Comparison of ENCODE assay signal across 8 cellular contexts in the genomic region with DNA sequence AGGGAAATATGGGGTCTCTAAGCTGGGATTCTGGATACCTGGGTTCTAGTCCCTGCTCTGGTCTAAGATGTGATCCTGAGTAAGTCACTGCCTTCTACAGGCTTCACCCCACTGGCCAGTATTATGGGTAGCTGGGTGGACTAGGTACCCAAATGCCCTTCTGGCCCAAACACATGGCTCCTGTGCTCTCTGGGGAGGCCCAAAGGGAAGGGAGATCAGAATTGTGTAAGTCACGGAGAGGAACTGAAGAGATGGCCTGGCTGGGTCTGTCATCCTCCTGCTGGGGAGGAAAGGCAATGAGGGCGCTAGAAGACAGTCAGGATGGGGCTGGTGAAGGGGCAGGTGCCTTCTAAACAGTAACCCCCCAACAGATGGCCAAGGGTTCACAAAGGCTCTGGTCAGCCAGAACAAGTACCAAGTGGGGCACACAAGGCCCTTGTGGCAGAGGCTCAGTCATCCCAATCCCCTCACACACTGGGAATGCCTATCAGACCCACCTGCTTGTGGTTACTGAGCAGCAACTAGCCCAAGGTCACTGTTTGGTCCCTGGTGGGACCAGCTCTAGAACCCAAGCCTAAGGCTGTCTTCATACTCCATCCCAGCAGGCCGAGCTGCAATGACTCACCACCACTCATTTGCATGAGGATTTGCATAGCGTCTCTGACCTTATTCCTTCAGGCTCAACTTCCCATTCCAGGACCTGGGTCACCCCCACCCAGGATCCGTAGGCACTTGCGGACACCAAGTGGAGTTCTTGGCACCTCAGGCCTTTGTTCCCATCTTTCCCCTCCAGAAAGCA. TPM values are rescaled to one million over a fixed set of nuclear protein-coding genes. Genes with fewer than 3 reads are reported as not detected.
DNase-seq lines count a peak whose midpoint lies in the region; ATAC-seq, FAIRE-seq and TF ChIP-seq lines count a peak whose summit lies in the region.

No MANE protein-coding gene starts in this region.

- DNase-seq in HepG2 (ENCODE audit: low spot score) = no peak
- no peak for DNase-seq in activated T-helper 1 cell treated with anti-CD3 and anti-CD28 coated beads, Interleukin-12 subunit alpha, Interleukin-12 subunit beta, Interleukin-2, Interleukin-4 antibody, amounts not matched to agents 30 ng/mL and 10 ng/mL and 1 ng/mL, durations not matched to agents 14 hours and 24 hours and 36 hours (ENCODE audit: low spot score)
- DNase-seq in mesothelial cell of epicardium (ENCODE audit: low spot score in 2 of 2, unreplicated experiment in 2 of 2) = no peak
- DNase-seq in SK-N-DZ (ENCODE audit: low spot score) = no peak
- no peak for DNase-seq in endodermal cell
- DNase-seq in GM19238 (ENCODE audit: insufficient read length, low spot score) = no peak

- H3K9me3 Mint-ChIP-seq in activated T-helper 1 cell treated with anti-CD3 and anti-CD28 coated beads, Interleukin-12 subunit alpha, Interleukin-12 subunit beta, Interleukin-2, Interleukin-4 antibody, amounts not matched to agents 30 ng/mL and 10 ng/mL and 1 ng/mL, durations not matched to agents 14 hours and 24 hours and 36 hours = no peaks in the 10 kb centered on the region
- H3K9me3 Mint-ChIP-seq in mesothelial cell of epicardium (no peaks in the 10 kb centered on the region), endodermal cell (no peaks in the 10 kb centered on the region)

- H3K27ac ChIP-seq in liver (ENCODE audit: low read depth in 1 of 2, low read length in 2 of 2) (peak overlapping the region; percentile 33 to 53), HepG2 (ENCODE audit: extremely low read length, insufficient read depth, low read length) (no peak overlapping the region), endodermal cell (ENCODE audit: low read depth, low read length) (no peak overlapping the region)

- H3K4me1 ChIP-seq in liver (ENCODE audit: control insufficient read depth in 4 of 4, insufficient read depth in 4 of 4, low read length in 3 of 4) (peaks cover 26 to 72% (median 66%) of the 10 kb centered on the region in 4 donors), HepG2 (ENCODE audit: insufficient read depth, low read length) (peaks cover 11% of the 10 kb centered on the region), endodermal cell (ENCODE audit: control insufficient read depth, insufficient read depth, low read length) (peaks cover 16% of the 10 kb centered on the region)

- ATAC-seq in HepG2 = no peak
- no peak for ATAC-seq in GM21515 (IDR thresholded peaks at IDR 0.05; ENCODE audit: unreplicated experiment)

- H4K20me1 ChIP-seq in HepG2 (ENCODE audit: insufficient read depth, low read length) = peaks cover 64% of the 10 kb centered on the region

- H2AFZ ChIP-seq in HepG2 (ENCODE audit: low read length) = no peak overlapping the region

- no peak for TF ChIP-seq POLR2A in HepG2 (IDR thresholded peaks at IDR 0.05; ENCODE audit: insufficient read depth in 1 of 2, low read depth in 2 of 2, low read length in 2 of 2)

- H3K27ac Mint-ChIP-seq in activated T-helper 1 cell treated with anti-CD3 and anti-CD28 coated beads, Interleukin-12 subunit alpha, Interleukin-12 subunit beta, Interleukin-2, Interleukin-4 antibody, amounts not matched to agents 30 ng/mL and 10 ng/mL and 1 ng/mL, durations not matched to agents 14 hours and 24 hours and 36 hours = peak overlapping the region; percentile 35
- H3K27ac Mint-ChIP-seq in mesothelial cell of epicardium (peak overlapping the region; percentile 75), endodermal cell (no peak overlapping the region)

- no TSS peak for BruUV-seq in HepG2 (replicated peaks; lab: Mats Ljungman, UMichigan)

- no peak for TF ChIP-seq CTCF in liver (IDR thresholded peaks at IDR 0.05; ENCODE audit: low read depth, low read length, missing input control)
- TF ChIP-seq CTCF in HepG2 (CRISPR knock-in tag; IDR thresholded peaks at IDR 0.05) = no peak
- no peak for TF ChIP-seq CTCF in mesothelial cell of epicardium (IDR thresholded peaks at IDR 0.05; ENCODE audit: unreplicated experiment)
- no peak for TF ChIP-seq CTCF in endodermal cell (conservative IDR thresholded peaks at IDR 0.05)

- POLR2A ChIA-PET in HepG2 (lab: Yijun Ruan, JAX) = interaction anchor here (0.7 to 1.2 kb wide), 3 partner anchors 10 to 14 kb away, joined by 3 to 4 read pairs (median 3); no protein-coding TSS in a partner anchor

- H3K9me3 ChIP-seq in liver (ENCODE audit: control insufficient read depth in 4 of 4, low read length in 3 of 4) (no peaks in the 10 kb centered on the region), HepG2 (ENCODE audit: low read length) (no peaks in the 10 kb centered on the region), endodermal cell (ENCODE audit: control insufficient read depth, low read length) (no peaks in the 10 kb centered on the region)

- peaks cover 90% of the 10 kb centered on the region for H3K4me1 Mint-ChIP-seq in activated T-helper 1 cell treated with anti-CD3 and anti-CD28 coated beads, Interleukin-12 subunit alpha, Interleukin-12 subunit beta, Interleukin-2, Interleukin-4 antibody, amounts not matched to agents 30 ng/mL and 10 ng/mL and 1 ng/mL, durations not matched to agents 14 hours and 24 hours and 36 hours (ENCODE audit: low read depth)
- H3K4me1 Mint-ChIP-seq in mesothelial cell of epicardium (peaks cover 61% of the 10 kb centered on the region), endodermal cell (peaks cover 33% of the 10 kb centered on the region)

- no peaks in the 10 kb centered on the region for H3K27me3 Mint-ChIP-seq in activated T-helper 1 cell treated with anti-CD3 and anti-CD28 coated beads, Interleukin-12 subunit alpha, Interleukin-12 subunit beta, Interleukin-2, Interleukin-4 antibody, amounts not matched to agents 30 ng/mL and 10 ng/mL and 1 ng/mL, durations not matched to agents 14 hours and 24 hours and 36 hours (ENCODE audit: insufficient read depth)
- H3K27me3 Mint-ChIP-seq in mesothelial cell of epicardium (ENCODE audit: low read depth) (no peaks in the 10 kb centered on the region), endodermal cell (ENCODE audit: insufficient read depth) (no peaks in the 10 kb centered on the region)

- CTCF ChIA-PET in HepG2 (lab: Yijun Ruan, JAX; ENCODE audit: low intra/inter-chr PET ratio, low total read pairs) = no interaction called here

- H3K4me2 ChIP-seq in HepG2 (ENCODE audit: low read depth, low read length) = no peak overlapping the region

- in situ Hi-C loops in HepG2 (cut with HindIII; ENCODE audit: extremely low pct_ligation_motif_present, low pct_unique_long_range_greater_than_20kb) = no loop called here

- H3K9ac ChIP-seq in liver (ENCODE audit: low read depth in 1 of 2, low read length in 2 of 2) = no peak overlapping the region
- no peak overlapping the region for H3K9ac ChIP-seq in HepG2 (ENCODE audit: insufficient read depth, low read depth, low read length)
- H3K9ac ChIP-seq in endodermal cell (ENCODE audit: extremely low read depth, low read length, poor library complexity, severe bottlenecking) = no peak overlapping the region

- FAIRE-seq in HepG2 (lab: Jason Lieb, UNC) = no peak

- H3K4me3 ChIP-seq in liver (ENCODE audit: low read depth in 1 of 3, low read length in 3 of 3) = no peak overlapping the region
- H3K4me3 ChIP-seq in HepG2 (replicated peaks in 1 of 3; ENCODE audit: insufficient read depth in 1 of 3, low read depth in 2 of 3, low read length in 3 of 3) = no peak overlapping the region
- H3K4me3 ChIP-seq in endodermal cell (ENCODE audit: low read length) = no peak overlapping the region

- peaks cover 14% of the 10 kb centered on the region for H3K79me2 ChIP-seq in HepG2 (ENCODE audit: insufficient read depth, low read length)

- H3K27me3 ChIP-seq in liver (ENCODE audit: control insufficient read depth in 4 of 4, insufficient read depth in 4 of 4, low read length in 3 of 4) (no peaks in the 10 kb centered on the region), HepG2 (ENCODE audit: control insufficient read depth in 1 of 2, insufficient read depth in 2 of 2, low read length in 2 of 2) (no peaks in the 10 kb centered on the region), endodermal cell (ENCODE audit: control insufficient read depth, insufficient read depth, low read length, poor library complexity, severe bottlenecking) (no peaks in the 10 kb centered on the region)

- H3K4me3 Mint-ChIP-seq in activated T-helper 1 cell treated with anti-CD3 and anti-CD28 coated beads, Interleukin-12 subunit alpha, Interleukin-12 subunit beta, Interleukin-2, Interleukin-4 antibody, amounts not matched to agents 30 ng/mL and 10 ng/mL and 1 ng/mL, durations not matched to agents 14 hours and 24 hours and 36 hours = peak overlapping the region; percentile 64
- H3K4me3 Mint-ChIP-seq in mesothelial cell of epicardium (no peak overlapping the region), endodermal cell (no peak overlapping the region)

- intact Hi-C loops in HepG2 (cut with micrococcal nuclease; ENCODE audit: unreplicated experiment) = no loop called here
- intact Hi-C loops in activated T-helper 1 cell treated with anti-CD3 and anti-CD28 coated beads, Interleukin-12 subunit alpha, Interleukin-12 subunit beta, Interleukin-2, Interleukin-4 antibody, amounts not matched to agents 30 ng/mL and 10 ng/mL and 1 ng/mL, durations not matched to agents 14 hours and 24 hours and 36 hours (cut with micrococcal nuclease) = no loop called here

- peaks cover 33% of the 10 kb centered on the region for H3K36me3 Mint-ChIP-seq in activated T-helper 1 cell treated with anti-CD3 and anti-CD28 coated beads, Interleukin-12 subunit alpha, Interleukin-12 subunit beta, Interleukin-2, Interleukin-4 antibody, amounts not matched to agents 30 ng/mL and 10 ng/mL and 1 ng/mL, durations not matched to agents 14 hours and 24 hours and 36 hours (ENCODE audit: low read depth)
- H3K36me3 Mint-ChIP-seq in mesothelial cell of epicardium = peaks cover 1% of the 10 kb centered on the region
- no peaks in the 10 kb centered on the region for H3K36me3 Mint-ChIP-seq in endodermal cell (ENCODE audit: low read depth)

- TF ChIP-seq EP300 in HepG2 (IDR thresholded peaks at IDR 0.05; ENCODE audit: low read depth in 2 of 2, low read length in 2 of 2) (no peak), HepG2 (CRISPR knock-in tag; IDR thresholded peaks at IDR 0.05; ENCODE audit: borderline replicate concordance) (no peak)

- no peak for TF ChIP-seq RAD21 in liver (IDR thresholded peaks at IDR 0.05)
- no peak for TF ChIP-seq RAD21 in HepG2 (CRISPR knock-in tag; IDR thresholded peaks at IDR 0.05)

- WGBS in liver = 84% methylated on average over 6 of the region's 6 CpGs
- 100% methylated on average over 5 of the region's 6 CpGs for WGBS in HepG2 (ENCODE audit: low lambda C conversion rate)
- 93 to 94% methylated on average over 4 to 6 of the region's 6 CpGs for WGBS in endodermal cell (ENCODE audit: insufficient coverage in 1 of 2, insufficient read length in 1 of 2), 2 experiments

- H3K36me3 ChIP-seq in liver (ENCODE audit: control insufficient read depth in 4 of 4, insufficient read depth in 3 of 4, low read depth in 1 of 4, low read length in 3 of 4) (peaks cover 0 to 2% (median 0%) of the 10 kb centered on the region in 4 donors), HepG2 (replicated peaks in 1 of 2; ENCODE audit: control insufficient read depth in 1 of 2, insufficient read depth in 2 of 2, low read length in 2 of 2) (peaks cover 4 to 7% of the 10 kb centered on the region in 2 experiments; a peak in 2 of 5 replicates), endodermal cell (ENCODE audit: control insufficient read depth, insufficient read depth, low read length) (no peaks in the 10 kb centered on the region)

RNA-seq across cellular contexts. Expression of gene MEF2D, which starts 9.2 kb away (rescaled TPM):
- total RNA-seq in liver = 1 to 10 TPM; 5.2 to 5.7 TPM
- 1 to 10 TPM; 3.4 to 7.6 TPM for polyA plus RNA-seq in liver
- total RNA-seq in HepG2 (2016; rRNA removed; fragmentation: Illumina TruSeq; extraction: Trizol) = 1.3 and 1.6 TPM in 2 replicates
- 0.10 and 0.18 TPM in 2 replicates for total RNA-seq in HepG2 (2016; cell fraction: cytosol; rRNA removed; fragmentation: Illumina TruSeq; extraction: Trizol; ENCODE audit: low read depth)
- total RNA-seq in HepG2 (2016; cell fraction: insoluble cytoplasmic fraction; rRNA removed; fragmentation: Illumina TruSeq; extraction: Trizol) = 0.94 and 1.4 TPM in 2 replicates
- 0.86 and 1.1 TPM in 2 replicates for total RNA-seq in HepG2 (2016; cell fraction: membrane; rRNA removed; fragmentation: Illumina TruSeq; extraction: Trizol)
- 1.6 and 2.1 TPM in 2 replicates for total RNA-seq in HepG2 (2016; cell fraction: nucleus; rRNA removed; fragmentation: Illumina TruSeq; extraction: Trizol)
- polyA plus RNA-seq in HepG2 (2011; rRNA removed) = 3.9 and 4.8 TPM in 2 replicates
- polyA plus RNA-seq in HepG2 (2011; cell fraction: cytosol; rRNA removed) = 3.4 and 4.5 TPM in 2 replicates
- 16.7 and 19.0 TPM in 2 replicates for polyA plus RNA-seq in HepG2 (2011; cell fraction: nucleus; rRNA removed)
- polyA plus RNA-seq in HepG2 (2012) = 7.2 and 7.9 TPM in 2 replicates
- 0.14 and 0.24 TPM in 2 replicates for polyA plus RNA-seq in HepG2 (2016; cell fraction: cytosol; fragmentation: Illumina TruSeq; extraction: Trizol; ENCODE audit: low read depth)
- 2.7 and 4.2 TPM in 2 replicates for polyA plus RNA-seq in HepG2 (2016; cell fraction: insoluble cytoplasmic fraction; fragmentation: Illumina TruSeq; extraction: Trizol; ENCODE audit: low read depth)
- polyA plus RNA-seq in HepG2 (2016; cell fraction: membrane; fragmentation: Illumina TruSeq; extraction: Trizol; ENCODE audit: low read depth) = 0.64 and 0.70 TPM in 2 replicates
- polyA plus RNA-seq in HepG2 (2016; cell fraction: nucleus; fragmentation: Illumina TruSeq; extraction: Trizol; ENCODE audit: insufficient read depth, low read depth) = 5.2 and 6.2 TPM in 2 replicates
- polyA minus RNA-seq in HepG2 (2011; rRNA and poly(A)+ RNA removed; ENCODE audit: low replicate concordance) = 6.9 and 12.7 TPM in 2 replicates
- polyA minus RNA-seq in HepG2 (2011; cell fraction: cytosol; rRNA and poly(A)+ RNA removed) = 4.3 and 7.2 TPM in 2 replicates
- 5.4 and 6.3 TPM in 2 replicates for polyA minus RNA-seq in HepG2 (2011; cell fraction: nucleus; rRNA and poly(A)+ RNA removed)
- 36.3 and 37.0 TPM in 2 replicates for total RNA-seq in activated T-helper 1 cell treated with anti-CD3 and anti-CD28 coated beads, Interleukin-12 subunit alpha, Interleukin-12 subunit beta, Interleukin-2, Interleukin-4 antibody, amounts not matched to agents 30 ng/mL and 10 ng/mL and 1 ng/mL, durations not matched to agents 14 hours and 24 hours and 36 hours
- 37.4 to 40.9 TPM (median 37.8 TPM) in 3 replicates for total RNA-seq in mesothelial cell of epicardium
- polyA plus RNA-seq in SK-N-DZ (2014; cell fraction: cytosol; rRNA removed) = 5.8 and 6.3 TPM in 2 replicates
- 11.9 and 15.0 TPM in 2 replicates for polyA plus RNA-seq in SK-N-DZ (2014; cell fraction: nucleus; rRNA removed)
- total RNA-seq in endodermal cell = 10 to 100 TPM; 10.5 to 12.8 TPM
- 11.5 TPM for polyA plus RNA-seq in endodermal cell (2013, experiment 1 of 2)
- polyA plus RNA-seq in endodermal cell (2013, experiment 2 of 2) = 11.3 TPM

Comparison
In these comparisons a context has a peak if more than half of its experiments do, and no peak if none do; other contexts are left out.
1. H3K27ac ChIP-seq: peak in liver (2 of 2); none in HepG2 (single experiment) and endodermal cell (single experiment).